ENCODE assay signal across 8 cellular contexts in the genomic region with DNA sequence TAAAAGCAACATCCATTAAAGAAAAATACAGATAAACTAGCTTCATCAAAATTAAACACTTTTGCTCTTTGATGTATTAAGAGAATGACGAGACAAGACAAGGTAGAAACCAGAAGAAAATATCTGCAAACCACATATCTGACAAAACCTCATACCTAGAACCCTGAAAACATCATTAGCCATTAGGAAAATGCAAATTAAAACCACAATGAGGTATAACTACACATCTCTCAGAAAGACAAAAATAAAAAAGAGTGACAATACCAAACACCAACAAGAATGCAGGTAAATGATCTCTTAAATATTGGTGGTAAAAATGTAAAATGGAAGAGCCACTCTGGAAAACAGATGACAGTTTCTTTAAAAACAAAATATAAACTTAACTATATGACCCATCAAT. TPM values are rescaled to one million over a fixed set of nuclear protein-coding genes. Genes with fewer than 3 reads are reported as not detected.
DNase-seq lines count a peak whose midpoint lies in the region; ATAC-seq, FAIRE-seq and TF ChIP-seq lines count a peak whose summit lies in the region.
"Not testable (repeated sequence)": the region's sequence is repeated elsewhere in the genome, so short reads cannot be mapped to it uniquely, and the experiment has no call there.

No MANE protein-coding gene starts in this region.

- not testable (repeated sequence) for DNase-seq in GM12878 (ENCODE audit: low read depth, low spot score)

- peaks cover 11% of the 10 kb centered on the region for H3K4me1 ChIP-seq in KMS-11 (ENCODE audit: low read depth, poor library complexity, severe bottlenecking)
- H3K4me1 ChIP-seq in GM12878 (ENCODE audit: control insufficient read depth, insufficient read depth, low read length) = not testable (repeated sequence)

- ATAC-seq in GM18502 (IDR thresholded peaks at IDR 0.05; ENCODE audit: poor library complexity, unreplicated experiment) = peak; percentile 69
- ATAC-seq in GM19035 (IDR thresholded peaks at IDR 0.05; ENCODE audit: unreplicated experiment) = peak; percentile 81
- peak; percentile 75 for ATAC-seq in GM21423 (IDR thresholded peaks at IDR 0.05; ENCODE audit: unreplicated experiment)
- ATAC-seq in HG02623 (IDR thresholded peaks at IDR 0.05; ENCODE audit: unreplicated experiment) = peak; percentile 75
- ATAC-seq in HG02938 (IDR thresholded peaks at IDR 0.05; ENCODE audit: unreplicated experiment) = peak; percentile 82
- ATAC-seq in HG03354 (IDR thresholded peaks at IDR 0.05; ENCODE audit: poor library complexity, severe bottlenecking, unreplicated experiment) = peak; percentile 88
- peak; percentile 89 for ATAC-seq in GM12878

- TF ChIP-seq CTCF in KMS-11 (conservative IDR thresholded peaks at IDR 0.05; ENCODE audit: low read depth, low read length); GM12878 (IDR thresholded peaks at IDR 0.05 in 2 of 3, conservative IDR thresholded peaks at IDR 0.05 in 1 of 3; ENCODE audit: control insufficient read depth in 2 of 3, extremely low read depth in 1 of 3, insufficient read depth in 1 of 3, low read depth in 3 of 3, low read length in 3 of 3): not testable (repeated sequence)

- TF ChIP-seq RAD21 in GM12878 (IDR thresholded peaks at IDR 0.05; ENCODE audit: insufficient read depth, low read depth, low read length) = not testable (repeated sequence)

- H3K36me3 ChIP-seq in KMS-11 (ENCODE audit: insufficient read depth); GM12878 (ENCODE audit: control insufficient read depth in 2 of 2, insufficient read depth in 2 of 2, low read length in 1 of 2): not testable (repeated sequence)

- not testable (repeated sequence) for TF ChIP-seq EP300 in GM12878 (IDR thresholded peaks at IDR 0.05; ENCODE audit: borderline replicate concordance in 1 of 2, control insufficient read depth in 1 of 2, low read depth in 2 of 2, low read length in 2 of 2)

- H3K4me3 ChIP-seq in KMS-11 (IDR thresholded peaks at IDR 0.05; ENCODE audit: insufficient read depth, low read depth, low read length); GM12878: not testable (repeated sequence)

- in situ Hi-C loops in GM12878 (cut with MboI) = not testable (repeated sequence)

- H3K79me2 ChIP-seq in KMS-11 (ENCODE audit: insufficient read depth, low read depth); GM12878 (ENCODE audit: control insufficient read depth, insufficient read depth, low read length): not testable (repeated sequence)

- intact Hi-C loops in GM12878 (cut with micrococcal nuclease; ENCODE audit: unreplicated experiment) = not testable (repeated sequence)

- H3K27ac ChIP-seq in KMS-11; GM12878 (ENCODE audit: control insufficient read depth, insufficient read depth): not testable (repeated sequence)

- BruUV-seq in GM12878 (replicated peaks; lab: Mats Ljungman, UMichigan) = not testable (repeated sequence)

- SMC1A ChIA-PET in GM12878 (lab: Charles Lee; ENCODE audit: uncharacterized antibody, unreplicated experiment) = not testable (repeated sequence)

- H2AFZ ChIP-seq in KMS-11 (ENCODE audit: low read depth); GM12878 (ENCODE audit: control insufficient read depth, low read depth, low read length): not testable (repeated sequence)

- H4K20me1 ChIP-seq in KMS-11 (ENCODE audit: insufficient read depth); GM12878 (ENCODE audit: control insufficient read depth, insufficient read depth): not testable (repeated sequence)

- FAIRE-seq in GM12878 (lab: Jason Lieb, UNC) = not testable (repeated sequence)

- POLR2A ChIA-PET in GM12878 (lab: Charles Lee) = not testable (repeated sequence)

- H3K9ac ChIP-seq in KMS-11; GM12878 (ENCODE audit: control insufficient read depth, insufficient read depth, low read length): not testable (repeated sequence)

- CTCF ChIA-PET in GM12878 (lab: Yijun Ruan, JAX) = not testable (repeated sequence)

- RAD21 ChIA-PET in GM12878 (lab: Charles Lee; ENCODE audit: unreplicated experiment) = not testable (repeated sequence)

- not testable (repeated sequence) for TF ChIP-seq POLR2A in GM12878 (IDR thresholded peaks at IDR 0.05; ENCODE audit: low read depth, low read length)

- WGBS in GM12878 (ENCODE audit: insufficient coverage, insufficient replicate concordance, low lambda C conversion rate, missing lambda C conversion rate) = 10% methylated on average over 1 of the region's 1 CpG

- H3K4me2 ChIP-seq in KMS-11 = peak overlapping the region; percentile 34
- not testable (repeated sequence) for H3K4me2 ChIP-seq in GM12878 (ENCODE audit: control insufficient read depth, insufficient read depth)

- not testable (repeated sequence) for H3K9me3 ChIP-seq in GM12878 (replicated peaks; ENCODE audit: control insufficient read depth, insufficient read depth, low read length)

- H3K27me3 ChIP-seq in KMS-11 (ENCODE audit: insufficient read depth, low read depth); GM12878 (replicated peaks in 1 of 2; ENCODE audit: control insufficient read depth in 2 of 2, insufficient read depth in 2 of 2, low read length in 1 of 2): not testable (repeated sequence)

TF ChIP-seq in GM12878, 131 proteins besides CTCF, POLR2A, EP300 and RAD21:
- peak; percentile 60; the same call in 1 of the 2 replicates for TF ChIP-seq MTA2 (IDR thresholded peaks at IDR 0.05; ENCODE audit: low read depth)
- TF ChIP-seq RUNX3 (IDR thresholded peaks at IDR 0.05; ENCODE audit: low read length) = peak; percentile 48; the same call in 1 of the 2 replicates
- TF ChIP-seq, protein P1, sequence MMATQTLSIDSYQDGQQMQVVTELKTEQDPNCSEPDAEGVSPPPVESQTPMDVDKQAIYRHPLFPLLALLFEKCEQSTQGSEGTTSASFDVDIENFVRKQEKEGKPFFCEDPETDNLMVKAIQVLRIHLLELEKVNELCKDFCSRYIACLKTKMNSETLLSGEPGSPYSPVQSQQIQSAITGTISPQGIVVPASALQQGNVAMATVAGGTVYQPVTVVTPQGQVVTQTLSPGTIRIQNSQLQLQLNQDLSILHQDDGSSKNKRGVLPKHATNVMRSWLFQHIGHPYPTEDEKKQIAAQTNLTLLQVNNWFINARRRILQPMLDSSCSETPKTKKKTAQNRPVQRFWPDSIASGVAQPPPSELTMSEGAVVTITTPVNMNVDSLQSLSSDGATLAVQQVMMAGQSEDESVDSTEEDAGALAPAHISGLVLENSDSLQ (IDR thresholded peaks at IDR 0.05) = peak; percentile 73
TF ChIP-seq in GM12878: peak in this region for 3; not testable (repeated sequence) for 128.

RNA-seq across cellular contexts. Expression of a gene that starts 53.5 kb away (rescaled TPM):
- 303 and 305 TPM in 2 replicates for total RNA-seq in GM12878 (2013; cell fraction: nucleolus; rRNA removed)
- total RNA-seq in GM12878 (2014; rRNA removed) (108 and 118 TPM in 2 replicates), GM12878 (2014; rRNA removed; fragmentation: Illumina TruSeq; extraction: Trizol) (58.2 and 66.8 TPM in 2 replicates), GM12878 (2021) (74.5 and 78.9 TPM in 2 replicates)
- 18.8 TPM for polyA plus RNA-seq in GM12878 (2011; ENCODE audit: low read depth)
- polyA plus RNA-seq in GM12878 (2011; rRNA removed) (60.2 and 63.5 TPM in 2 replicates), GM12878 (2014; fragmentation: Illumina TruSeq; extraction: Trizol) (50.2 and 58.6 TPM in 2 replicates), GM12878 (2014; fragmentation: Nextera tagmentation; extraction: Ambion mirVana) (10 to 100 TPM in 1 of 2 experiments, 1 to 10 TPM in 1; 10.0 to 11.8 TPM), GM12878 (2014; rRNA removed) (49.8 and 62.6 TPM in 2 replicates), GM12878 (2016; fragmentation: Nextera tagmentation; extraction: Ambion mirVana) (10 to 100 TPM; 50.4 to 56.9 TPM)
- 50.2 and 54.1 TPM in 2 replicates for polyA plus RNA-seq in GM12878 (2011; cell fraction: cytosol; rRNA removed)
- polyA plus RNA-seq in GM12878 (2011; cell fraction: nucleus; rRNA removed) = 53.2 and 58.0 TPM in 2 replicates
- polyA plus RNA-seq in GM12878 (2012) = 21.6 and 29.4 TPM in 2 replicates
- polyA minus RNA-seq in GM12878 (2011; rRNA and poly(A)+ RNA removed) = 133 and 135 TPM in 2 replicates
- 44.1 and 56.3 TPM in 2 replicates for polyA minus RNA-seq in GM12878 (2011; cell fraction: cytosol; rRNA and poly(A)+ RNA removed)
- polyA minus RNA-seq in GM12878 (2011; cell fraction: nucleus; rRNA and poly(A)+ RNA removed) = 116 and 187 TPM in 2 replicates
